In genomic region chr2:27308359-27308875, GRCh38 we compare ENCODE assay signal across 10 cellular contexts. TPM values are rescaled to one million over a fixed set of nuclear protein-coding genes. Genes with fewer than 3 reads are reported as not detected.
DNase-seq lines count a peak whose midpoint lies in the region; ATAC-seq and TF ChIP-seq lines count a peak whose summit lies in the region.
"Had no signal": no experiment of that assay in that cellular context is flagged by ENCODE, and none has a peak within 500 bp of the region (broad histone marks: within the 10 kb centered on the region; RNA-seq: fewer than 3 reads in every experiment).

A gene with protein sequence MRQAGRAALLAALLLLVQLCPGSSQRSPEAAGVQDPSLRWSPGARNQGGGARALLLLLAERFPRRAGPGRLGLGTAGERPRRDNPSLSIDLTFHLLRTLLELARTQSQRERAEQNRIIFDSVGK (minus strand): TSS chr2:27308445. CDS start chr2:27307895, 550 bp downstream.

- H3K4me3 Mint-ChIP-seq in Calu3 (ENCODE audit: low read depth, unreplicated experiment) = peak within 1 kb of the TSS; percentile 65
- no peak within 1 kb of the TSS for H3K4me3 Mint-ChIP-seq in activated naive CD4-positive, alpha-beta T cell treated with anti-CD3 and anti-CD28 coated beads for 36 hours

- peaks cover 13% of the 10 kb centered on the region for H3K4me1 ChIP-seq in mucosa of descending colon (ENCODE audit: low read depth)
- peaks cover 22 to 27% (median 25%) of the 10 kb centered on the region in 4 donors for H3K4me1 ChIP-seq in stomach

- H3K27ac ChIP-seq in stomach = no peak within 1 kb of the TSS
- H3K27ac ChIP-seq: tibial artery had no signal

- 20 to 31% (median 27%) methylated on average over 14 to 24 of the region's 24 CpGs for WGBS in stomach, 5 donors

- peaks cover 19% of the 10 kb centered on the region for H3K36me3 Mint-ChIP-seq in Calu3 (ENCODE audit: insufficient read depth, unreplicated experiment)
- H3K36me3 Mint-ChIP-seq in activated naive CD4-positive, alpha-beta T cell treated with anti-CD3 and anti-CD28 coated beads for 36 hours (ENCODE audit: low read depth) = peaks cover 29% of the 10 kb centered on the region

- TF ChIP-seq CTCF in Calu3 (IDR thresholded peaks at IDR 0.05; ENCODE audit: unreplicated experiment) (no peak), mucosa of descending colon (IDR thresholded peaks at IDR 0.05) (no peak), stomach (IDR thresholded peaks at IDR 0.05) (no peak)

- H3K4me3 ChIP-seq in mucosa of descending colon (no peak within 1 kb of the TSS), stomach (peak within 1 kb of the TSS in 1 of 4 donors; percentile 3)
- H3K4me3 ChIP-seq: tibial artery had no signal

- H3K9me3 ChIP-seq in mucosa of descending colon (no peaks in the 10 kb centered on the region), stomach (no peaks in the 10 kb centered on the region)

- H3K36me3 ChIP-seq in mucosa of descending colon (ENCODE audit: low read depth) (no peaks in the 10 kb centered on the region), stomach (peaks cover 7 to 42% (median 35%) of the 10 kb centered on the region in 4 donors)

- peaks cover 23% of the 10 kb centered on the region for H3K27me3 Mint-ChIP-seq in Calu3 (ENCODE audit: unreplicated experiment)
- H3K27me3 Mint-ChIP-seq in activated naive CD4-positive, alpha-beta T cell treated with anti-CD3 and anti-CD28 coated beads for 36 hours (ENCODE audit: low read depth) = peaks cover 12% of the 10 kb centered on the region

- CTCF ChIA-PET in Calu3 (lab: Charles Lee) = no interaction called here
- CTCF ChIA-PET in activated naive CD4-positive, alpha-beta T cell treated with anti-CD3 and anti-CD28 coated beads for 36 hours (lab: Charles Lee) = no interaction called here

- intact Hi-C loops in Calu3 (cut with micrococcal nuclease; ENCODE audit: unreplicated experiment) = no loop called here
- intact Hi-C loops in mucosa of descending colon (cut with DNase I, micrococcal nuclease) = no loop called here
- intact Hi-C loops in stomach (cut with DNase I; ENCODE audit: low total_unique reads) = no loop called here
- intact Hi-C loops in activated naive CD4-positive, alpha-beta T cell treated with anti-CD3 and anti-CD28 coated beads for 36 hours (cut with micrococcal nuclease) = loop anchor here (10.0 kb wide), 1 partner anchor 464 kb away; the partner anchor contains the start of gene DPYSL5

- peaks cover 22 to 52% (median 38%) of the 10 kb centered on the region in 3 donors for H3K27me3 ChIP-seq in stomach

- no TSS peak for BruUV-seq in Calu3 (replicated peaks; lab: Mats Ljungman, UMichigan)

- ATAC-seq in esophagus mucosa (peak; percentile 45), mucosa of descending colon (no peak)

- no peak for TF ChIP-seq POLR2A in stomach (IDR thresholded peaks at IDR 0.05)

- no peak for TF ChIP-seq EP300 in stomach (IDR thresholded peaks at IDR 0.05)

- no peaks in the 10 kb centered on the region for H3K9me3 Mint-ChIP-seq in Calu3 (ENCODE audit: low read depth, unreplicated experiment)
- H3K9me3 Mint-ChIP-seq in activated naive CD4-positive, alpha-beta T cell treated with anti-CD3 and anti-CD28 coated beads for 36 hours = no peaks in the 10 kb centered on the region

- H3K27ac Mint-ChIP-seq in Calu3 (ENCODE audit: unreplicated experiment) = no peak within 1 kb of the TSS
- no peak within 1 kb of the TSS for H3K27ac Mint-ChIP-seq in activated naive CD4-positive, alpha-beta T cell treated with anti-CD3 and anti-CD28 coated beads for 36 hours

- H3K4me1 Mint-ChIP-seq in Calu3 (ENCODE audit: low read depth, unreplicated experiment) = no peaks in the 10 kb centered on the region
- peaks cover 7% of the 10 kb centered on the region for H3K4me1 Mint-ChIP-seq in activated naive CD4-positive, alpha-beta T cell treated with anti-CD3 and anti-CD28 coated beads for 36 hours (ENCODE audit: low read depth)

- DNase-seq in Calu3 = no peak
- DNase-seq in mucosa of descending colon = peak in 2 of 3 donors; percentile 30 to 46
- DNase-seq in AML-193 (lab: John Stamatoyannopoulos, UW) = no peak
- DNase-seq in NCI-H187 treated with DMSO at 0.1 percent for 48 hours (lab: John Stamatoyannopoulos, UW) = no peak
- no peak for DNase-seq in stomach
- DNase-seq in activated naive CD4-positive, alpha-beta T cell treated with anti-CD3 and anti-CD28 coated beads for 36 hours = no peak
- DNase-seq: NCI-H146 had no signal

TF ChIP-seq in PFSK-1, 5 proteins besides CTCF, POLR2A, EP300 and RAD21:
- TF ChIP-seq TAF1 (IDR thresholded peaks at IDR 0.05; ENCODE audit: borderline replicate concordance, insufficient read depth, low read length) = no peak
- TF ChIP-seq POLR2AphosphoS5 (IDR thresholded peaks at IDR 0.05; ENCODE audit: low read depth, low read length) = no peak
- TF ChIP-seq SIN3A (IDR thresholded peaks at IDR 0.05; ENCODE audit: borderline replicate concordance, insufficient read depth, low read length) = no peak
- peak; percentile 87 to 92 for TF ChIP-seq REST (IDR thresholded peaks at IDR 0.05; ENCODE audit: insufficient read depth in 1 of 2, low read depth in 2 of 2, low read length in 2 of 2)
- TF ChIP-seq FOXP2 (optimal IDR thresholded peaks at IDR 0.05; ENCODE audit: borderline replicate concordance, extremely low read depth, extremely low read length, insufficient read depth) = no peak

RNA-seq across cellular contexts. Expression of the gene that starts here (rescaled TPM):
- 4.6 and 6.6 TPM in 2 replicates for total RNA-seq in Calu3 (2022)
- polyA plus RNA-seq in PFSK-1 (2012; ENCODE audit: insufficient read length, low read depth) = 12.2 TPM
- total RNA-seq in esophagus mucosa = 0.56 TPM
- total RNA-seq in mucosa of descending colon = 1 to 10 TPM in 1 of 3 donors, under 1 TPM in 2; 0.52 to 1.2 (median 0.92) TPM
- 1 to 10 TPM in 1 of 5 donors, not detected in 4; 6.7 TPM for total RNA-seq in stomach
- polyA plus RNA-seq in stomach = 1 to 10 TPM in 2 of 3 donors, not detected in 1; 3.5 to 4.1 TPM
- total RNA-seq in activated naive CD4-positive, alpha-beta T cell treated with anti-CD3 and anti-CD28 coated beads for 36 hours = under 1 TPM; 0.45 to 0.89 TPM

Comparison
In these comparisons a context has a peak if more than half of its experiments do, and no peak if none do; other contexts are left out.
1. Peak in ATAC-seq in esophagus mucosa; RNA of the gene not detected or under 1 TPM.
2. DNase-seq: peak in mucosa of descending colon (2 of 3); none in Calu3 (single experiment), AML-193 (0 of 2), NCI-H187 treated with DMSO at 0.1 percent for 48 hours (single experiment), stomach (single experiment) and activated naive CD4-positive, alpha-beta T cell treated with anti-CD3 and anti-CD28 coated beads for 36 hours (single experiment).